ENCODE assay signal across 1 cellular context in the genomic region with DNA sequence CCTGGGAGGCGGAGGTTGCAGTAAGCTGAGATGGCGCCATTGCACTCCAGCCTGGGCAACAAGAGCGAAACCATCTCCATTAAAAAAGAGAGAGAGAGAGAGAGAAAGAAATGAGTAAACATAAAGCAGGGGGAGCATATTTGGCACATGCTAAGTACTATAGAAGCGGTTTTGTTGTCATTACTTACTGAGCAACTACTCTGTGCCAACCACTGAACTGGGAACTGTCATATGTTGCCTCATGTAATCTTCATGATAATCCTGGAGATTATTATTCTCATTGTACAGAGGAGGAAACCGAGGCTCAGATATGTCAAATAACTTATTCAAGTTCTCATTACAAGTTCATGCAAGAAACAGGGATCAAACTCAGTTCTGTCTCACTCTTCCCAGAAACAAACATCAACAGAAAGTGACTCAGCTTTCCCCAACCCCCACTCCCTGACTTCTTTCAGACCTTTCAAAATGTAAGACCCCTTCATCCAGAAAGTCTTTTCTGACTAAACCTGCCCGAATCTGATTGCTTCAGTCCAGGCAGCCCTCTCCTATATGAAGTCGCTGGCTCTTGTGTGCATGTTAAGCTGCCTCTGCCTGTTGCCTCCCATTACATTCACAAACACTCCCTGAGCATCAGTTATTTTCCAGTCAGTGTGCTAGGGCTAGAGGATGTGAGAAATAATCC.
TF ChIP-seq lines count a peak whose summit lies in the region.

No MANE protein-coding gene starts in this region.

TF ChIP-seq in HEK293, 187 proteins besides CTCF, POLR2A, EP300 and RAD21:
- TF ChIP-seq OVOL3 (tag by site-specific recombination; IDR thresholded peaks at IDR 0.05), result no peak
- TF ChIP-seq ZNF645 (tag by site-specific recombination; IDR thresholded peaks at IDR 0.05), result no peak
- TF ChIP-seq, protein P1, sequence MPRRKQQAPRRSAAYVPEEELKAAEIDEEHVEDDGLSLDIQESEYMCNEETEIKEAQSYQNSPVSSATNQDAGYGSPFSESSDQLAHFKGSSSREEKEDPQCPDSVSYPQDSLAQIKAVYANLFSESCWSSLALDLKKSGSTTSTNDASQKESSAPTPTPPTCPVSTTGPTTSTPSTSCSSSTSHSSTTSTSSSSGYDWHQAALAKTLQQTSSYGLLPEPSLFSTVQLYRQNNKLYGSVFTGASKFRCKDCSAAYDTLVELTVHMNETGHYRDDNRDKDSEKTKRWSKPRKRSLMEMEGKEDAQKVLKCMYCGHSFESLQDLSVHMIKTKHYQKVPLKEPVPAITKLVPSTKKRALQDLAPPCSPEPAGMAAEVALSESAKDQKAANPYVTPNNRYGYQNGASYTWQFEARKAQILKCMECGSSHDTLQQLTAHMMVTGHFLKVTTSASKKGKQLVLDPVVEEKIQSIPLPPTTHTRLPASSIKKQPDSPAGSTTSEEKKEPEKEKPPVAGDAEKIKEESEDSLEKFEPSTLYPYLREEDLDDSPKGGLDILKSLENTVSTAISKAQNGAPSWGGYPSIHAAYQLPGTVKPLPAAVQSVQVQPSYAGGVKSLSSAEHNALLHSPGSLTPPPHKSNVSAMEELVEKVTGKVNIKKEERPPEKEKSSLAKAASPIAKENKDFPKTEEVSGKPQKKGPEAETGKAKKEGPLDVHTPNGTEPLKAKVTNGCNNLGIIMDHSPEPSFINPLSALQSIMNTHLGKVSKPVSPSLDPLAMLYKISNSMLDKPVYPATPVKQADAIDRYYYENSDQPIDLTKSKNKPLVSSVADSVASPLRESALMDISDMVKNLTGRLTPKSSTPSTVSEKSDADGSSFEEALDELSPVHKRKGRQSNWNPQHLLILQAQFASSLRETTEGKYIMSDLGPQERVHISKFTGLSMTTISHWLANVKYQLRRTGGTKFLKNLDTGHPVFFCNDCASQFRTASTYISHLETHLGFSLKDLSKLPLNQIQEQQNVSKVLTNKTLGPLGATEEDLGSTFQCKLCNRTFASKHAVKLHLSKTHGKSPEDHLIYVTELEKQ (tag by site-specific recombination; IDR thresholded peaks at IDR 0.05; ENCODE audit: borderline replicate concordance), result no peak
- no peak for TF ChIP-seq ZNF311 (tag by site-specific recombination; IDR thresholded peaks at IDR 0.05; ENCODE audit: borderline replicate concordance)
- no peak for TF ChIP-seq ZNF704 (tag by site-specific recombination; IDR thresholded peaks at IDR 0.05)
- TF ChIP-seq ZNF433 (tag by site-specific recombination; IDR thresholded peaks at IDR 0.05; ENCODE audit: low read depth), result no peak
- no peak for TF ChIP-seq GLI2 (tag by site-specific recombination; IDR thresholded peaks at IDR 0.05; ENCODE audit: borderline replicate concordance, low read depth)
- TF ChIP-seq ZNF664 (tag by site-specific recombination; IDR thresholded peaks at IDR 0.05), result peak; percentile 25; the same call in 1 of the 2 replicates
